26 cellular contexts compared by ENCODE assay signal in genomic region chr3:178022599-178022998, GRCh38.
A peak's percentile ranks its signal among the peaks of the same experiment; 100 is the strongest.
DNase-seq lines count a peak whose midpoint lies in the region; ATAC-seq, FAIRE-seq and TF ChIP-seq lines count a peak whose summit lies in the region.
"Had no signal": no experiment of that assay in that cellular context is flagged by ENCODE, and none has a peak within 500 bp of the region (broad histone marks: within the 10 kb centered on the region; RNA-seq: fewer than 3 reads in every experiment).

No MANE protein-coding gene starts in this region.

- no peaks in the 10 kb centered on the region for H3K36me3 ChIP-seq in astrocyte (ENCODE audit: insufficient read depth, low read length)
- H3K36me3 ChIP-seq: colonic mucosa, left lung, neural progenitor cell, suprapubic skin had no signal

- DNase-seq in AG04450 (ENCODE audit: low read depth, low spot score) (no peak), GM04504 (ENCODE audit: low read depth) (peak; percentile 12), astrocyte (ENCODE audit: low read depth) (peak; percentile 16), foreskin fibroblast (peak in 1 of 2 donors; percentile 31), NCI-H69 (lab: John Stamatoyannopoulos, UW) (no peak)
- no peak for DNase-seq in stimulated activated CD4-positive, alpha-beta T cell treated with anti-CD3 and anti-CD28 coated beads, Interleukin-4, amount 100 ng/mL, for 1 hour
- DNase-seq in activated CD4-positive, alpha-beta T cell treated with anti-CD3 and anti-CD28 coated beads, Interleukin-2, amount 10 ng/mL, durations not matched to agents 7 days and 5 days, result no peak
- DNase-seq: activated CD4-positive, alpha-beta T cell treated with anti-CD3 and anti-CD28 coated beads, Interleukin-2, amount 50 U/mL, for 48 hours; activated naive CD4-positive, alpha-beta T cell treated with anti-CD3 and anti-CD28 coated beads, Interleukin-2, amount 10 ng/mL, durations not matched to agents 7 days and 5 days; activated T-cell treated with anti-CD3 and anti-CD28 coated beads, Interleukin-2, amount 50 U/mL, for 4 hours; CD4-positive, CD25-positive, alpha-beta regulatory T cell; colonic mucosa; DMS79; KG1; left lung; mucosa of descending colon; NCI-H1092 treated with DMSO at 0.1 percent for 48 hours; NCI-H524; retina had no signal

- no peak overlapping the region for H3K9ac ChIP-seq in astrocyte (ENCODE audit: low read length)
- H3K9ac ChIP-seq: neural progenitor cell had no signal

- CTCF ChIA-PET in AG04450 (lab: Charles Lee), result interaction anchor here (1.0 kb wide), 1 partner anchor 43 kb away, joined by 3 read pairs; no protein-coding TSS in a partner anchor
- CTCF ChIA-PET in activated CD4-positive, alpha-beta T cell treated with anti-CD3 and anti-CD28 coated beads, Interleukin-2, amount 10 ng/mL, durations not matched to agents 7 days and 5 days (lab: Charles Lee), result no interaction called here

- H3K9me3 ChIP-seq in AG04450 (ENCODE audit: control insufficient read depth, insufficient read depth, low read length) (no peaks in the 10 kb centered on the region), astrocyte (ENCODE audit: insufficient read depth, low read depth, low read length) (no peaks in the 10 kb centered on the region)
- H3K9me3 ChIP-seq: colonic mucosa, left lung, mucosa of descending colon, suprapubic skin had no signal

- POLR2A ChIA-PET in AG04450 (lab: Yijun Ruan, JAX), result no interaction called here
- POLR2A ChIA-PET in activated CD4-positive, alpha-beta T cell treated with anti-CD3 and anti-CD28 coated beads, Interleukin-2, amount 10 ng/mL, durations not matched to agents 7 days and 5 days (lab: Charles Lee), result no interaction called here

- TF ChIP-seq CTCF in AG04450 (IDR thresholded peaks at IDR 0.05; ENCODE audit: low read depth, low read length) (peak; percentile 14; the same call in 1 of the 2 replicates), astrocyte (IDR thresholded peaks at IDR 0.05; ENCODE audit: insufficient read depth, low read depth, low read length) (no peak), foreskin fibroblast (IDR thresholded peaks at IDR 0.05; ENCODE audit: low read depth, low read length) (peak; percentile 3)

- peaks cover 1% of the 10 kb centered on the region for H3K4me1 Mint-ChIP-seq in astrocyte (ENCODE audit: low read depth, unreplicated experiment)
- H3K4me1 Mint-ChIP-seq in activated CD4-positive, alpha-beta T cell treated with anti-CD3 and anti-CD28 coated beads, Interleukin-2, amount 10 ng/mL, durations not matched to agents 7 days and 5 days, result no peaks in the 10 kb centered on the region
- H3K4me1 Mint-ChIP-seq: activated naive CD4-positive, alpha-beta T cell treated with anti-CD3 and anti-CD28 coated beads, Interleukin-2, amount 10 ng/mL, durations not matched to agents 7 days and 5 days; CD4-positive, CD25-positive, alpha-beta regulatory T cell; neural progenitor cell had no signal

- H3K27ac ChIP-seq in AG04450 (ENCODE audit: low read depth, low read length) (no peak overlapping the region), astrocyte (ENCODE audit: low read depth, low read length) (no peak overlapping the region)
- H3K27ac ChIP-seq: colonic mucosa, left lung, neural progenitor cell, suprapubic skin had no signal

- no peak for ATAC-seq in GM18520 (IDR thresholded peaks at IDR 0.05; ENCODE audit: unreplicated experiment)
- ATAC-seq: activated T-cell treated with anti-CD3 and anti-CD28 coated beads, Interleukin-2, amount 50 U/mL, for 4 hours; left lung; mucosa of descending colon; Right ventricle myocardium inferior had no signal

- no peaks in the 10 kb centered on the region for H3K27me3 Mint-ChIP-seq in astrocyte (ENCODE audit: low read depth, unreplicated experiment)
- no peaks in the 10 kb centered on the region for H3K27me3 Mint-ChIP-seq in activated CD4-positive, alpha-beta T cell treated with anti-CD3 and anti-CD28 coated beads, Interleukin-2, amount 10 ng/mL, durations not matched to agents 7 days and 5 days
- H3K27me3 Mint-ChIP-seq: activated naive CD4-positive, alpha-beta T cell treated with anti-CD3 and anti-CD28 coated beads, Interleukin-2, amount 10 ng/mL, durations not matched to agents 7 days and 5 days had no signal

- H3K36me3 Mint-ChIP-seq in astrocyte (ENCODE audit: low read depth, unreplicated experiment), result no peaks in the 10 kb centered on the region
- H3K36me3 Mint-ChIP-seq in activated CD4-positive, alpha-beta T cell treated with anti-CD3 and anti-CD28 coated beads, Interleukin-2, amount 10 ng/mL, durations not matched to agents 7 days and 5 days (ENCODE audit: low read depth), result no peaks in the 10 kb centered on the region
- H3K36me3 Mint-ChIP-seq: activated naive CD4-positive, alpha-beta T cell treated with anti-CD3 and anti-CD28 coated beads, Interleukin-2, amount 10 ng/mL, durations not matched to agents 7 days and 5 days; CD4-positive, CD25-positive, alpha-beta regulatory T cell; neural progenitor cell had no signal

- no peaks in the 10 kb centered on the region for H3K9me3 Mint-ChIP-seq in astrocyte (ENCODE audit: unreplicated experiment)
- no peaks in the 10 kb centered on the region for H3K9me3 Mint-ChIP-seq in activated CD4-positive, alpha-beta T cell treated with anti-CD3 and anti-CD28 coated beads, Interleukin-2, amount 10 ng/mL, durations not matched to agents 7 days and 5 days
- H3K9me3 Mint-ChIP-seq: activated naive CD4-positive, alpha-beta T cell treated with anti-CD3 and anti-CD28 coated beads, Interleukin-2, amount 10 ng/mL, durations not matched to agents 7 days and 5 days; activated T-cell treated with anti-CD3 and anti-CD28 coated beads, Interleukin-2, amount 50 U/mL, for 4 hours; neural progenitor cell had no signal

- no peak for FAIRE-seq in astrocyte (lab: Jason Lieb, UNC)
- FAIRE-seq: A204.1, endothelial cell of umbilical vein, GM18507 had no signal

- H3K27me3 ChIP-seq in AG04450 (ENCODE audit: control insufficient read depth, insufficient read depth, low read length) (no peaks in the 10 kb centered on the region), astrocyte (ENCODE audit: insufficient read depth, low read length) (no peaks in the 10 kb centered on the region)
- H3K27me3 ChIP-seq: colonic mucosa, left lung, neural progenitor cell, suprapubic skin had no signal

- H4K20me1 ChIP-seq in astrocyte (ENCODE audit: insufficient read depth, low read length), result no peaks in the 10 kb centered on the region

- H3K4me3 ChIP-seq in AG04450 (ENCODE audit: low read depth, low read length) (no peak overlapping the region), astrocyte (ENCODE audit: insufficient read depth, low read depth, low read length) (no peak overlapping the region), foreskin fibroblast (ENCODE audit: low read depth in 1 of 2, low read length in 2 of 2) (no peak overlapping the region)
- H3K4me3 ChIP-seq: colonic mucosa, left lung, mucosa of descending colon, neural progenitor cell, suprapubic skin had no signal

- no peak overlapping the region for H3K4me3 Mint-ChIP-seq in astrocyte (ENCODE audit: unreplicated experiment)
- no peak overlapping the region for H3K4me3 Mint-ChIP-seq in activated CD4-positive, alpha-beta T cell treated with anti-CD3 and anti-CD28 coated beads, Interleukin-2, amount 10 ng/mL, durations not matched to agents 7 days and 5 days
- H3K4me3 Mint-ChIP-seq: activated naive CD4-positive, alpha-beta T cell treated with anti-CD3 and anti-CD28 coated beads, Interleukin-2, amount 10 ng/mL, durations not matched to agents 7 days and 5 days; activated T-cell treated with anti-CD3 and anti-CD28 coated beads, Interleukin-2, amount 50 U/mL, for 4 hours; CD4-positive, CD25-positive, alpha-beta regulatory T cell; neural progenitor cell had no signal

- no peak overlapping the region for H3K4me2 ChIP-seq in astrocyte (ENCODE audit: low read length)
- H3K4me2 ChIP-seq: neural progenitor cell had no signal

- no peak overlapping the region for H3K27ac Mint-ChIP-seq in astrocyte (ENCODE audit: unreplicated experiment)
- H3K27ac Mint-ChIP-seq in activated CD4-positive, alpha-beta T cell treated with anti-CD3 and anti-CD28 coated beads, Interleukin-2, amount 10 ng/mL, durations not matched to agents 7 days and 5 days, result no peak overlapping the region
- H3K27ac Mint-ChIP-seq: activated naive CD4-positive, alpha-beta T cell treated with anti-CD3 and anti-CD28 coated beads, Interleukin-2, amount 10 ng/mL, durations not matched to agents 7 days and 5 days; CD4-positive, CD25-positive, alpha-beta regulatory T cell; neural progenitor cell had no signal

- H3K79me2 ChIP-seq in astrocyte (ENCODE audit: insufficient read depth, low read length), result no peaks in the 10 kb centered on the region

- no peaks in the 10 kb centered on the region for H3K4me1 ChIP-seq in astrocyte (ENCODE audit: insufficient read depth, low read length)
- H3K4me1 ChIP-seq: colonic mucosa, left lung, neural progenitor cell, suprapubic skin had no signal

- no peak overlapping the region for H2AFZ ChIP-seq in astrocyte (ENCODE audit: low read depth, low read length)

Comparison
In these comparisons a context has a peak if more than half of its experiments do, and no peak if none do; other contexts are left out.
1. DNase-seq: peak in GM04504 (single experiment) and astrocyte (single experiment); none in AG04450 (single experiment), NCI-H69 (single experiment), stimulated activated CD4-positive, alpha-beta T cell treated with anti-CD3 and anti-CD28 coated beads, Interleukin-4, amount 100 ng/mL, for 1 hour (single experiment) and activated CD4-positive, alpha-beta T cell treated with anti-CD3 and anti-CD28 coated beads, Interleukin-2, amount 10 ng/mL, durations not matched to agents 7 days and 5 days (single experiment).